ENCODE assay signal across 1 cellular context in genomic region chr1:109213824-109214693, GRCh38.
TF ChIP-seq lines count a peak whose summit lies in the region.

A gene with protein sequence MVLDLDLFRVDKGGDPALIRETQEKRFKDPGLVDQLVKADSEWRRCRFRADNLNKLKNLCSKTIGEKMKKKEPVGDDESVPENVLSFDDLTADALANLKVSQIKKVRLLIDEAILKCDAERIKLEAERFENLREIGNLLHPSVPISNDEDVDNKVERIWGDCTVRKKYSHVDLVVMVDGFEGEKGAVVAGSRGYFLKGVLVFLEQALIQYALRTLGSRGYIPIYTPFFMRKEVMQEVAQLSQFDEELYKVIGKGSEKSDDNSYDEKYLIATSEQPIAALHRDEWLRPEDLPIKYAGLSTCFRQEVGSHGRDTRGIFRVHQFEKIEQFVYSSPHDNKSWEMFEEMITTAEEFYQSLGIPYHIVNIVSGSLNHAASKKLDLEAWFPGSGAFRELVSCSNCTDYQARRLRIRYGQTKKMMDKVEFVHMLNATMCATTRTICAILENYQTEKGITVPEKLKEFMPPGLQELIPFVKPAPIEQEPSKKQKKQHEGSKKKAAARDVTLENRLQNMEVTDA (plus strand): TSS chr1:109213918. CDS start chr1:109213993, 75 bp downstream.

TF ChIP-seq in HepG2, 621 proteins besides CTCF, POLR2A, EP300 and RAD21 (continued from another document and continues in another):
- TF ChIP-seq ZNF318 (CRISPR knock-in tag; IDR thresholded peaks at IDR 0.05) (0 out of 2 replicates have a peak, but pooled peaks have one; percentile 17), ZNF432 (CRISPR knock-in tag; IDR thresholded peaks at IDR 0.05; ENCODE audit: borderline replicate concordance) (no peak), ATF1 (CRISPR knock-in tag; IDR thresholded peaks at IDR 0.05) (no peak), ZNF7 (CRISPR knock-in tag; IDR thresholded peaks at IDR 0.05) (no peak), ZNF383 (CRISPR knock-in tag; IDR thresholded peaks at IDR 0.05; ENCODE audit: borderline replicate concordance) (no peak), ZSCAN31 (CRISPR knock-in tag; IDR thresholded peaks at IDR 0.05; ENCODE audit: low read depth) (no peak), RBM39 (IDR thresholded peaks at IDR 0.05; ENCODE audit: low read depth, low read length, poor library complexity, severe bottlenecking) (peak; percentile 75), AKNA (CRISPR knock-in tag; IDR thresholded peaks at IDR 0.05; ENCODE audit: borderline replicate concordance) (no peak), ZBTB20 (CRISPR knock-in tag; IDR thresholded peaks at IDR 0.05; ENCODE audit: borderline replicate concordance, low read depth) (no peak), ZNF136 (CRISPR knock-in tag; IDR thresholded peaks at IDR 0.05; ENCODE audit: low read depth) (no peak; the same call in 1 of the 2 replicates), SMAD3 (CRISPR knock-in tag; IDR thresholded peaks at IDR 0.05) (peak; percentile 16; the same call in 1 of the 2 replicates), ZBTB8A (CRISPR knock-in tag; IDR thresholded peaks at IDR 0.05; ENCODE audit: borderline replicate concordance, low read depth) (no peak; the same call in 1 of the 2 replicates), FOSL1 (CRISPR knock-in tag; IDR thresholded peaks at IDR 0.05; ENCODE audit: borderline replicate concordance) (no peak), PATZ1 (CRISPR knock-in tag; IDR thresholded peaks at IDR 0.05) (peak; percentile 68; the same call in 1 of the 2 replicates), GATA4 (IDR thresholded peaks at IDR 0.05; ENCODE audit: borderline replicate concordance, low read depth) (peak; percentile 68; the same call in 1 of the 2 replicates), SNAPC2 (CRISPR knock-in tag; IDR thresholded peaks at IDR 0.05) (no peak), RFXANK (CRISPR knock-in tag; IDR thresholded peaks at IDR 0.05) (0 out of 2 replicates have a peak, but pooled peaks have one; percentile 53), ETV6 (CRISPR knock-in tag; conservative IDR thresholded peaks at IDR 0.05) (no peak), HHEX (CRISPR knock-in tag; IDR thresholded peaks at IDR 0.05) (no peak)
- TF ChIP-seq, protein P1, sequence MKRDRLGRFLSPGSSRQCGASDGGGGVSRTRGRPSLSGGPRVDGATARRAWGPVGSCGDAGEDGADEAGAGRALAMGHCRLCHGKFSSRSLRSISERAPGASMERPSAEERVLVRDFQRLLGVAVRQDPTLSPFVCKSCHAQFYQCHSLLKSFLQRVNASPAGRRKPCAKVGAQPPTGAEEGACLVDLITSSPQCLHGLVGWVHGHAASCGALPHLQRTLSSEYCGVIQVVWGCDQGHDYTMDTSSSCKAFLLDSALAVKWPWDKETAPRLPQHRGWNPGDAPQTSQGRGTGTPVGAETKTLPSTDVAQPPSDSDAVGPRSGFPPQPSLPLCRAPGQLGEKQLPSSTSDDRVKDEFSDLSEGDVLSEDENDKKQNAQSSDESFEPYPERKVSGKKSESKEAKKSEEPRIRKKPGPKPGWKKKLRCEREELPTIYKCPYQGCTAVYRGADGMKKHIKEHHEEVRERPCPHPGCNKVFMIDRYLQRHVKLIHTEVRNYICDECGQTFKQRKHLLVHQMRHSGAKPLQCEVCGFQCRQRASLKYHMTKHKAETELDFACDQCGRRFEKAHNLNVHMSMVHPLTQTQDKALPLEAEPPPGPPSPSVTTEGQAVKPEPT (CRISPR knock-in tag; IDR thresholded peaks at IDR 0.05; ENCODE audit: low read depth) = no peak
- TF ChIP-seq, protein P2, sequence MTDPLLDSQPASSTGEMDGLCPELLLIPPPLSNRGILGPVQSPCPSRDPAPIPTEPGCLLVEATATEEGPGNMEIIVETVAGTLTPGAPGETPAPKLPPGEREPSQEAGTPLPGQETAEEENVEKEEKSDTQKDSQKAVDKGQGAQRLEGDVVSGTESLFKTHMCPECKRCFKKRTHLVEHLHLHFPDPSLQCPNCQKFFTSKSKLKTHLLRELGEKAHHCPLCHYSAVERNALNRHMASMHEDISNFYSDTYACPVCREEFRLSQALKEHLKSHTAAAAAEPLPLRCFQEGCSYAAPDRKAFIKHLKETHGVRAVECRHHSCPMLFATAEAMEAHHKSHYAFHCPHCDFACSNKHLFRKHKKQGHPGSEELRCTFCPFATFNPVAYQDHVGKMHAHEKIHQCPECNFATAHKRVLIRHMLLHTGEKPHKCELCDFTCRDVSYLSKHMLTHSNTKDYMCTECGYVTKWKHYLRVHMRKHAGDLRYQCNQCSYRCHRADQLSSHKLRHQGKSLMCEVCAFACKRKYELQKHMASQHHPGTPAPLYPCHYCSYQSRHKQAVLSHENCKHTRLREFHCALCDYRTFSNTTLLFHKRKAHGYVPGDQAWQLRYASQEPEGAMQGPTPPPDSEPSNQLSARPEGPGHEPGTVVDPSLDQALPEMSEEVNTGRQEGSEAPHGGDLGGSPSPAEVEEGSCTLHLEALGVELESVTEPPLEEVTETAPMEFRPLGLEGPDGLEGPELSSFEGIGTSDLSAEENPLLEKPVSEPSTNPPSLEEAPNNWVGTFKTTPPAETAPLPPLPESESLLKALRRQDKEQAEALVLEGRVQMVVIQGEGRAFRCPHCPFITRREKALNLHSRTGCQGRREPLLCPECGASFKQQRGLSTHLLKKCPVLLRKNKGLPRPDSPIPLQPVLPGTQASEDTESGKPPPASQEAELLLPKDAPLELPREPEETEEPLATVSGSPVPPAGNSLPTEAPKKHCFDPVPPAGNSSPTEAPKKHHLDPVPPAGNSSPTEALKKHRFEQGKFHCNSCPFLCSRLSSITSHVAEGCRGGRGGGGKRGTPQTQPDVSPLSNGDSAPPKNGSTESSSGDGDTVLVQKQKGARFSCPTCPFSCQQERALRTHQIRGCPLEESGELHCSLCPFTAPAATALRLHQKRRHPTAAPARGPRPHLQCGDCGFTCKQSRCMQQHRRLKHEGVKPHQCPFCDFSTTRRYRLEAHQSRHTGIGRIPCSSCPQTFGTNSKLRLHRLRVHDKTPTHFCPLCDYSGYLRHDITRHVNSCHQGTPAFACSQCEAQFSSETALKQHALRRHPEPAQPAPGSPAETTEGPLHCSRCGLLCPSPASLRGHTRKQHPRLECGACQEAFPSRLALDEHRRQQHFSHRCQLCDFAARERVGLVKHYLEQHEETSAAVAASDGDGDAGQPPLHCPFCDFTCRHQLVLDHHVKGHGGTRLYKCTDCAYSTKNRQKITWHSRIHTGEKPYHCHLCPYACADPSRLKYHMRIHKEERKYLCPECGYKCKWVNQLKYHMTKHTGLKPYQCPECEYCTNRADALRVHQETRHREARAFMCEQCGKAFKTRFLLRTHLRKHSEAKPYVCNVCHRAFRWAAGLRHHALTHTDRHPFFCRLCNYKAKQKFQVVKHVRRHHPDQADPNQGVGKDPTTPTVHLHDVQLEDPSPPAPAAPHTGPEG (CRISPR knock-in tag; IDR thresholded peaks at IDR 0.05) = peak; percentile 68; the same call in 1 of the 2 replicates
- TF ChIP-seq, protein P3, sequence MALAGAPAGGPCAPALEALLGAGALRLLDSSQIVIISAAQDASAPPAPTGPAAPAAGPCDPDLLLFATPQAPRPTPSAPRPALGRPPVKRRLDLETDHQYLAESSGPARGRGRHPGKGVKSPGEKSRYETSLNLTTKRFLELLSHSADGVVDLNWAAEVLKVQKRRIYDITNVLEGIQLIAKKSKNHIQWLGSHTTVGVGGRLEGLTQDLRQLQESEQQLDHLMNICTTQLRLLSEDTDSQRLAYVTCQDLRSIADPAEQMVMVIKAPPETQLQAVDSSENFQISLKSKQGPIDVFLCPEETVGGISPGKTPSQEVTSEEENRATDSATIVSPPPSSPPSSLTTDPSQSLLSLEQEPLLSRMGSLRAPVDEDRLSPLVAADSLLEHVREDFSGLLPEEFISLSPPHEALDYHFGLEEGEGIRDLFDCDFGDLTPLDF (CRISPR knock-in tag; IDR thresholded peaks at IDR 0.05) = 0 out of 2 replicates have a peak, but pooled peaks have one; percentile 65
- TF ChIP-seq, protein P4, sequence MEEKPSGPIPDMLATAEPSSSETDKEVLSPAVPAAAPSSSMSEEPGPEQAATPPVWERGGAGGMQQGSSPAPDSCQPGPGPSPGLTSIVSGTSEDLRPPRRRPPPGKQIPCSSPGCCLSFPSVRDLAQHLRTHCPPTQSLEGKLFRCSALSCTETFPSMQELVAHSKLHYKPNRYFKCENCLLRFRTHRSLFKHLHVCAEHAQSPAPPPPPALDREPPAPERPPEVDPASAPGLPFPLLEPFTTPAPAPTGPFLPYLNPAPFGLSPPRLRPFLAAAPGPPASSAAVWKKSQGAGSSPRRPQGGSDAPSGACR (CRISPR knock-in tag; IDR thresholded peaks at IDR 0.05) = no peak; the same call in 1 of the 2 replicates
